Comparison of ENCODE assay signal across 27 cellular contexts in the genomic region with DNA sequence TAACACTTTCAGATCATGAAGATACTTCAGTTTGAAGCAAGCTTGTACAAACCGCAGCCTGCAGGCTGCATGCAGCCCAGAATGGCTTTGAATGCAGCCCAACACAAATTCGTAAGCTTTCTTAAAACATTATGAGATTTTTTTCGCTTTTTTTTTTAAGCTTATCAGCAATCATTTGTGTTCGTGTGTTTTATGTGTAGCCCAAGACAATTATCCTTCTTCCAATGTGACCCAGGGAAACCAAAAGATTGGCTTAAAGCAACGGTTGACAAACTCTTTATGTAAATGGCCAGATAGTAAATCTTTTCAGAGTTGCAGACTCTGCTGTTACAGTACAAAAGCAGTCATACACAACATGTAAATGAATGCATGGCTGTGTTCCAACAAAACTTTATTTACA.
"Had no signal": no experiment of that assay in that cellular context is flagged by ENCODE, and none has a peak within 500 bp of the region (broad histone marks: within the 10 kb centered on the region; RNA-seq: fewer than 3 reads in every experiment).

No MANE protein-coding gene starts in this region.

- H3K27ac Mint-ChIP-seq: effector memory CD8-positive, alpha-beta T cell; naive thymus-derived CD4-positive, alpha-beta T cell; nephron progenitor cell; stimulated activated naive CD8-positive, alpha-beta T cell treated with anti-CD3 and anti-CD28 coated beads, Interleukin-15, amount 100 ng/mL, for 72 hours had no signal

- H3K4me1 Mint-ChIP-seq: stimulated activated naive CD8-positive, alpha-beta T cell treated with anti-CD3 and anti-CD28 coated beads, Interleukin-15, amount 100 ng/mL, for 72 hours had no signal

- H3K9me3 Mint-ChIP-seq: effector memory CD8-positive, alpha-beta T cell; naive thymus-derived CD4-positive, alpha-beta T cell; nephron progenitor cell; stimulated activated naive CD8-positive, alpha-beta T cell treated with anti-CD3 and anti-CD28 coated beads, Interleukin-15, amount 100 ng/mL, for 72 hours had no signal

- H3K9me3 ChIP-seq: esophagus squamous epithelium, prostate gland, right atrium auricular region, suprapubic skin, transverse colon, upper lobe of right lung, uterus had no signal

- H3K27me3 ChIP-seq: esophagus squamous epithelium, right atrium auricular region, suprapubic skin, transverse colon, upper lobe of right lung, uterus had no signal

- DNase-seq: cortex of kidney; effector memory CD8-positive, alpha-beta T cell; erythroblast; esophagus squamous epithelium; hypothalamus; mesenchymal stem cell; midbrain; naive thymus-derived CD4-positive, alpha-beta T cell; nephron progenitor cell; nucleus accumbens; stimulated activated CD4-positive, alpha-beta T cell treated with anti-CD3 and anti-CD28 coated beads, Interleukin-12 subunit alpha, Interleukin-12 subunit beta, amount 100 ng/mL, for 4 hours; stimulated activated CD4-positive, alpha-beta T cell treated with anti-CD3 and anti-CD28 coated beads, Interleukin-1b, Interleukin-23, amount 100 ng/mL, for 48 hours; stimulated activated CD4-positive, alpha-beta T cell treated with anti-CD3 and anti-CD28 coated beads, Interleukin-4, amount 100 ng/mL, for 1 hour; stimulated activated CD8-positive, alpha-beta memory T cell treated with anti-CD3 and anti-CD28 coated beads, Interleukin-4, amount 100 ng/mL, for 48 hours; stimulated activated naive CD4-positive, alpha-beta T cell; stimulated activated naive CD8-positive, alpha-beta T cell treated with anti-CD3 and anti-CD28 coated beads, Interleukin-15, amount 100 ng/mL, for 72 hours; transverse colon; upper lobe of right lung; uterus had no signal

- H3K4me1 ChIP-seq: esophagus squamous epithelium, prostate gland, right atrium auricular region, suprapubic skin, transverse colon, upper lobe of right lung, uterus had no signal

- H3K36me3 ChIP-seq: esophagus squamous epithelium, prostate gland, right atrium auricular region, suprapubic skin, transverse colon, upper lobe of right lung, uterus had no signal

- H3K27ac ChIP-seq: esophagus squamous epithelium, prostate gland, right atrium auricular region, suprapubic skin, transverse colon, upper lobe of right lung, uterus had no signal

- H3K4me3 ChIP-seq: esophagus squamous epithelium, prostate gland, right atrium auricular region, smooth muscle cell, suprapubic skin, transverse colon, upper lobe of right lung, uterus had no signal

- H3K36me3 Mint-ChIP-seq: naive thymus-derived CD4-positive, alpha-beta T cell had no signal

- FAIRE-seq: endometrium, frontal cortex, keratinocyte had no signal

- ATAC-seq: effector memory CD8-positive, alpha-beta T cell; naive thymus-derived CD4-positive, alpha-beta T cell; sciatic nerve; stimulated activated naive CD8-positive, alpha-beta T cell treated with anti-CD3 and anti-CD28 coated beads, Interleukin-15, amount 100 ng/mL, for 72 hours; upper lobe of right lung had no signal

- H3K4me3 Mint-ChIP-seq: effector memory CD8-positive, alpha-beta T cell; naive thymus-derived CD4-positive, alpha-beta T cell; nephron progenitor cell; stimulated activated naive CD8-positive, alpha-beta T cell treated with anti-CD3 and anti-CD28 coated beads, Interleukin-15, amount 100 ng/mL, for 72 hours had no signal
